ENCODE assay signal across 4 cellular contexts in genomic region chr5:93325946-93326345, GRCh38.
"Had no signal": no experiment of that assay in that cellular context is flagged by ENCODE, and none has a peak within 500 bp of the region (broad histone marks: within the 10 kb centered on the region; RNA-seq: fewer than 3 reads in every experiment).

No MANE protein-coding gene starts in this region.

- H3K4me3 ChIP-seq: GM23338 had no signal

- H3K27ac Mint-ChIP-seq: GM23338, H9 had no signal

- H3K4me2 ChIP-seq: GM23338 had no signal

- H2AFZ ChIP-seq: GM23338 had no signal

- H3K9me3 Mint-ChIP-seq: GM23338, H9 had no signal

- H3K4me1 Mint-ChIP-seq: H9 had no signal

- H3K4me3 Mint-ChIP-seq: GM23338, H9 had no signal

- DNase-seq: H9, HCEC 1CT, IMR-90 had no signal
